11 cellular contexts compared by ENCODE assay signal in the genomic region with DNA sequence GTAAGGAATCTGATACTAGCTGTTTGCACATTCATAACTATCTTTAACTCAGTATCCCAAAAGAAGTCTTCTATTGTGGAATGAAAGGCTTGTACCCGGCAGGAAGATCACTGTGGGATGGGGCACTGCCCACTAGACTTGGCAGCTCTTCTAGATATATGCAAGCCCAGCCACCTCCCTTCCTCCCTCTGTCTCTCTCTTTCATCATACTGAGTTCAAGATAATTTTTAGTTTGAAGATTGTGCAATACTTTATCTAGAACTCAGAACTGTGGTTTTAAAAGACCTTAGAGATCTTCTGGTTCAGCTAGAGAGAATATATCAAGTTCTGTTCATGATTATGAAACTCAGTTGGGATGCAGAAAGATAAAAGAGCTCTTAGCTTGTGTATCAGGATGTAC. TPM values are rescaled to one million over a fixed set of nuclear protein-coding genes. Genes with fewer than 3 reads are reported as not detected.
DNase-seq lines count a peak whose midpoint lies in the region; ATAC-seq, FAIRE-seq and TF ChIP-seq lines count a peak whose summit lies in the region.
"Had no signal": no experiment of that assay in that cellular context is flagged by ENCODE, and none has a peak within 500 bp of the region (broad histone marks: within the 10 kb centered on the region; RNA-seq: fewer than 3 reads in every experiment).

No MANE protein-coding gene starts in this region.

- no peak overlapping the region for H3K4me3 ChIP-seq in left lung
- no peak overlapping the region for H3K4me3 ChIP-seq in PC-9
- no peak overlapping the region for H3K4me3 ChIP-seq in testis
- H3K4me3 ChIP-seq: smooth muscle cell had no signal

- TF ChIP-seq POLR2A in testis (IDR thresholded peaks at IDR 0.05), result no peak

- H3K9me2 ChIP-seq in PC-9 (ENCODE audit: insufficient read depth), result no peaks in the 10 kb centered on the region

- H3K27me3 Mint-ChIP-seq in activated naive CD8-positive, alpha-beta T cell treated with anti-CD3 and anti-CD28 coated beads for 36 hours, result no peaks in the 10 kb centered on the region

- H3K36me3 ChIP-seq in left lung, result no peaks in the 10 kb centered on the region
- H3K36me3 ChIP-seq in PC-9 (ENCODE audit: low read depth), result no peaks in the 10 kb centered on the region
- no peaks in the 10 kb centered on the region for H3K36me3 ChIP-seq in testis (ENCODE audit: low read depth, missing control alignments)

- peaks cover 12% of the 10 kb centered on the region for H3K36me3 Mint-ChIP-seq in activated naive CD8-positive, alpha-beta T cell treated with anti-CD3 and anti-CD28 coated beads for 36 hours

- H3K79me2 ChIP-seq in PC-9 (ENCODE audit: low read depth), result no peaks in the 10 kb centered on the region

- no peak overlapping the region for H3K4me2 ChIP-seq in PC-9
- H3K4me2 ChIP-seq: smooth muscle cell had no signal

- H4K20me1 ChIP-seq in PC-9 (ENCODE audit: insufficient read depth), result no peaks in the 10 kb centered on the region

- 41 to 56% methylated on average over 1 of the region's 1 CpG for WGBS in testis, 2 donors

- intact Hi-C loops in left lung (cut with DNase I), result no loop called here
- intact Hi-C loops in PC-9 (cut with micrococcal nuclease; ENCODE audit: unreplicated experiment), result no loop called here
- intact Hi-C loops in testis (cut with DNase I; ENCODE audit: low total_unique reads), result no loop called here

- DNase-seq in GM18507 (ENCODE audit: extremely low spot score, insufficient read length, low read depth) (no peak), NCI-H226 (peak; percentile 80), left lung (no peak), PC-9 (no peak), testis (no peak)
- no peak for DNase-seq in activated naive CD8-positive, alpha-beta T cell treated with anti-CD3 and anti-CD28 coated beads for 36 hours
- DNase-seq: DMS 273 treated with DMSO at 0.1 percent for 48 hours, NCI-H69 had no signal

- TF ChIP-seq CTCF in left lung (IDR thresholded peaks at IDR 0.05) (no peak), PC-9 (conservative IDR thresholded peaks at IDR 0.05) (no peak), testis (IDR thresholded peaks at IDR 0.05) (no peak)

- ATAC-seq in left lung (peak; percentile 18), GM21737 (IDR thresholded peaks at IDR 0.05; ENCODE audit: unreplicated experiment) (no peak), HG02610 (IDR thresholded peaks at IDR 0.05; ENCODE audit: unreplicated experiment) (no peak)

- BruUV-seq in PC-9 (replicated peaks; lab: Mats Ljungman, UMichigan), result no TSS peak

- H3K4me1 ChIP-seq in left lung, result no peaks in the 10 kb centered on the region
- no peaks in the 10 kb centered on the region for H3K4me1 ChIP-seq in PC-9 (replicated peaks; ENCODE audit: insufficient read depth)
- no peaks in the 10 kb centered on the region for H3K4me1 ChIP-seq in testis

- no peak overlapping the region for H2AFZ ChIP-seq in PC-9

- H3K4me3 Mint-ChIP-seq in activated naive CD8-positive, alpha-beta T cell treated with anti-CD3 and anti-CD28 coated beads for 36 hours, result peak overlapping the region; percentile 64

- H3K9me3 ChIP-seq in left lung (no peaks in the 10 kb centered on the region), PC-9 (ENCODE audit: insufficient read depth, low read depth) (no peaks in the 10 kb centered on the region), testis (no peaks in the 10 kb centered on the region)

- peak overlapping the region; percentile 92 for H3K27ac Mint-ChIP-seq in activated naive CD8-positive, alpha-beta T cell treated with anti-CD3 and anti-CD28 coated beads for 36 hours

- no peaks in the 10 kb centered on the region for H3K9me3 Mint-ChIP-seq in activated naive CD8-positive, alpha-beta T cell treated with anti-CD3 and anti-CD28 coated beads for 36 hours

- H3K27ac ChIP-seq in left lung (no peak overlapping the region), PC-9 (no peak overlapping the region), testis (no peak overlapping the region)

- peaks cover 51% of the 10 kb centered on the region for H3K4me1 Mint-ChIP-seq in activated naive CD8-positive, alpha-beta T cell treated with anti-CD3 and anti-CD28 coated beads for 36 hours

- CTCF ChIA-PET in PC-9 (lab: Charles Lee), result no interaction called here

- FAIRE-seq in GM18507 (lab: Jason Lieb, UNC), result peak; percentile 62

- POLR2A ChIA-PET in PC-9 (lab: Charles Lee; ENCODE audit: unreplicated experiment), result no interaction called here

- H3F3A ChIP-seq in PC-9 (ENCODE audit: insufficient read depth, low read depth), result no peaks in the 10 kb centered on the region

- H3K27me3 ChIP-seq in left lung, result peaks cover 0 to 3% of the 10 kb centered on the region in 2 donors
- H3K27me3 ChIP-seq in PC-9 (ENCODE audit: insufficient read depth, low read depth), result no peaks in the 10 kb centered on the region
- H3K27me3 ChIP-seq in testis, result no peaks in the 10 kb centered on the region

RNA-seq across cellular contexts. Expression of a gene that starts 22.5 kb away (rescaled TPM):
- total RNA-seq in activated naive CD8-positive, alpha-beta T cell treated with anti-CD3 and anti-CD28 coated beads for 36 hours, result 1 to 10 TPM; 1.0 to 1.4 TPM
- total RNA-seq in left lung (10 to 100 TPM; 18.7 to 20.6 TPM), PC-9 (2021) (not detected in 2 replicates), testis (1 to 10 TPM; 1.0 to 3.8 TPM)
- polyA plus RNA-seq in testis (ENCODE audit: insufficient read depth, low read depth, low replicate concordance), result 3.5 TPM

RNA-seq across cellular contexts. Expression of a gene that starts 57.7 kb away (rescaled TPM):
- under 1 TPM; 0.12 to 0.14 TPM for total RNA-seq in activated naive CD8-positive, alpha-beta T cell treated with anti-CD3 and anti-CD28 coated beads for 36 hours
- total RNA-seq in left lung, result under 1 TPM; 0.17 to 0.37 TPM
- total RNA-seq in PC-9 (2021), result not detected in 2 replicates
- under 1 TPM; 0.16 to 0.31 TPM for total RNA-seq in testis
- not detected for polyA plus RNA-seq in testis (ENCODE audit: insufficient read depth, low read depth, low replicate concordance)
- total RNA-seq: smooth muscle cell had no signal

Comparison
In these comparisons a context has a peak if more than half of its experiments do, and no peak if none do; other contexts are left out.
1. RNA of a gene that starts 22.5 kb away (total RNA-seq): 18.7 to 20.6 TPM in left lung; 1.0 to 3.8 TPM in testis, 1.0 to 1.4 TPM in activated naive CD8-positive, alpha-beta T cell treated with anti-CD3 and anti-CD28 coated beads for 36 hours and not detected in PC-9; every median in the first group is over 4 times any median in the second.